In genomic region chr2:8058652-8059051, GRCh38 we compare ENCODE assay signal across 17 cellular contexts.
A peak's percentile ranks its signal among the peaks of the same experiment; 100 is the strongest.
DNase-seq lines count a peak whose midpoint lies in the region; ATAC-seq and FAIRE-seq lines count a peak whose summit lies in the region.
"Had no signal": no experiment of that assay in that cellular context is flagged by ENCODE, and none has a peak within 500 bp of the region (broad histone marks: within the 10 kb centered on the region; RNA-seq: fewer than 3 reads in every experiment).

No MANE protein-coding gene starts in this region.

- no peak for FAIRE-seq in urothelium cell line (lab: Jason Lieb, UNC)

- intact Hi-C loops in sciatic nerve (cut with DNase I), result no loop called here

- peak; percentile 43 for ATAC-seq in HG03521 (IDR thresholded peaks at IDR 0.05; ENCODE audit: unreplicated experiment)
- peak; percentile 48 for ATAC-seq in sciatic nerve
- no peak for ATAC-seq in GM21528 (IDR thresholded peaks at IDR 0.05; ENCODE audit: low FRiP score, unreplicated experiment)
- ATAC-seq: activated naive CD4-positive, alpha-beta T cell treated with anti-CD3 and anti-CD28 coated beads, Interleukin-2, amount 50 U/mL, for 72 hours had no signal

- DNase-seq in SIG-M5 treated with dmso at 0.1 percent for 504 hours (lab: John Stamatoyannopoulos, UW; ENCODE audit: unreplicated experiment), result peak; percentile 63
- DNase-seq in SIG-M5 (lab: John Stamatoyannopoulos, UW), result no peak
- DNase-seq in SKM-1 treated with dmso at 0.1 percent for 144 hours (lab: John Stamatoyannopoulos, UW; ENCODE audit: unreplicated experiment), result peak; percentile 87
- DNase-seq in sciatic nerve (ENCODE audit: low spot score), result no peak
- DNase-seq in urothelium cell line (ENCODE audit: low spot score), result no peak
- no peak for DNase-seq in kidney tubule cell (ENCODE audit: low spot score)
- DNase-seq: Calu3; HFFc6; ovary; SJCRH30; stimulated activated CD4-positive, alpha-beta T cell treated with anti-CD3 and anti-CD28 coated beads, Interleukin-15, amount 100 ng/mL, for 24 hours; stimulated activated CD8-positive, alpha-beta memory T cell treated with anti-CD3 and anti-CD28 coated beads, Interleukin-4, amount 100 ng/mL, for 48 hours; upper lobe of left lung; WERI-Rb-1 had no signal

Comparison
In these comparisons a context has a peak if more than half of its experiments do, and no peak if none do; other contexts are left out.
1. DNase-seq: peak in SIG-M5 treated with dmso at 0.1 percent for 504 hours (single experiment) and SKM-1 treated with dmso at 0.1 percent for 144 hours (single experiment); none in SIG-M5 (single experiment), sciatic nerve (single experiment), urothelium cell line (single experiment) and kidney tubule cell (single experiment).